13 cellular contexts compared by ENCODE assay signal in genomic region chr6:54784021-54784420, GRCh38.
"Had no signal": no experiment of that assay in that cellular context is flagged by ENCODE, and none has a peak within 500 bp of the region (broad histone marks: within the 10 kb centered on the region; RNA-seq: fewer than 3 reads in every experiment).

No MANE protein-coding gene starts in this region.

- H3K4me3 Mint-ChIP-seq: activated B cell treated with CpG ODN at 0.5 μM for 24 hours; activated CD4-positive, alpha-beta T cell treated with anti-CD3 and anti-CD28 coated beads, Interleukin-2, amount 10 ng/mL, durations not matched to agents 24 days and 14 days; activated naive CD4-positive, alpha-beta T cell treated with anti-CD3 and anti-CD28 coated beads, Interleukin-2, amount 10 ng/mL, durations not matched to agents 7 days and 5 days had no signal

- H3K27ac ChIP-seq: colonic mucosa, sigmoid colon, stomach, thoracic aorta had no signal

- H3K4me1 ChIP-seq: colonic mucosa, sigmoid colon, stomach had no signal

- H3K27ac Mint-ChIP-seq: activated B cell treated with CpG ODN at 0.5 μM for 24 hours; activated CD4-positive, alpha-beta T cell treated with anti-CD3 and anti-CD28 coated beads, Interleukin-2, amount 10 ng/mL, durations not matched to agents 24 days and 14 days; activated naive CD4-positive, alpha-beta T cell treated with anti-CD3 and anti-CD28 coated beads, Interleukin-2, amount 10 ng/mL, durations not matched to agents 7 days and 5 days; activated T-helper 2 cell treated with anti-CD3 and anti-CD28 coated beads, Interferon-gamma antibody, Interleukin-2, Interleukin-4, amounts not matched to agents 10 μg/mL and 5 μg/mL and 100 μg/mL, durations not matched to agents 14 hours and 24 hours and 36 hours had no signal

- H3K9me3 ChIP-seq: colonic mucosa, sigmoid colon, stomach had no signal

- H3K4me3 ChIP-seq: colonic mucosa, sigmoid colon, stomach, thoracic aorta had no signal

- H3K36me3 ChIP-seq: colonic mucosa, sigmoid colon, stomach, thoracic aorta had no signal

- H3K9me3 Mint-ChIP-seq: activated CD4-positive, alpha-beta T cell treated with anti-CD3 and anti-CD28 coated beads, Interleukin-2, amount 10 ng/mL, durations not matched to agents 24 days and 14 days had no signal

- H3K27me3 ChIP-seq: colonic mucosa, sigmoid colon, stomach had no signal

- H3K27me3 Mint-ChIP-seq: activated B cell treated with CpG ODN at 0.5 μM for 24 hours; activated CD4-positive, alpha-beta T cell treated with anti-CD3 and anti-CD28 coated beads, Interleukin-2, amount 10 ng/mL, durations not matched to agents 24 days and 14 days; activated naive CD4-positive, alpha-beta T cell treated with anti-CD3 and anti-CD28 coated beads, Interleukin-2, amount 10 ng/mL, durations not matched to agents 7 days and 5 days had no signal

- H3K36me3 Mint-ChIP-seq: activated naive CD4-positive, alpha-beta T cell treated with anti-CD3 and anti-CD28 coated beads, Interleukin-2, amount 10 ng/mL, durations not matched to agents 7 days and 5 days had no signal

- H3K4me1 Mint-ChIP-seq: activated B cell treated with CpG ODN at 0.5 μM for 24 hours; activated CD4-positive, alpha-beta T cell treated with anti-CD3 and anti-CD28 coated beads, Interleukin-2, amount 10 ng/mL, durations not matched to agents 24 days and 14 days; activated naive CD4-positive, alpha-beta T cell treated with anti-CD3 and anti-CD28 coated beads, Interleukin-2, amount 10 ng/mL, durations not matched to agents 7 days and 5 days had no signal

- DNase-seq: activated B cell treated with CpG ODN at 0.5 μM for 24 hours; activated CD4-positive, alpha-beta T cell treated with anti-CD3 and anti-CD28 coated beads, Interleukin-2, amount 10 ng/mL, durations not matched to agents 24 days and 14 days; activated naive CD4-positive, alpha-beta T cell treated with anti-CD3 and anti-CD28 coated beads, Interleukin-2, amount 10 ng/mL, durations not matched to agents 7 days and 5 days; colonic mucosa; effector memory CD4-positive, alpha-beta T cell; glutamatergic neuron; sigmoid colon; stimulated activated CD4-positive, alpha-beta T cell treated with anti-CD3 and anti-CD28 coated beads, Interleukin-12 subunit alpha, Interleukin-12 subunit beta, amount 100 ng/mL, for 4 hours; stimulated activated CD4-positive, alpha-beta T cell treated with anti-CD3 and anti-CD28 coated beads, Interleukin-4, amount 100 ng/mL, for 1 hour; stimulated activated CD8-positive, alpha-beta memory T cell treated with anti-CD3 and anti-CD28 coated beads, Interleukin-4, amount 100 ng/mL, for 48 hours; stomach had no signal
